21 cellular contexts compared by ENCODE assay signal in genomic region chr2:64823794-64824193, GRCh38.
A peak's percentile ranks its signal among the peaks of the same experiment; 100 is the strongest.
DNase-seq lines count a peak whose midpoint lies in the region; ATAC-seq and TF ChIP-seq lines count a peak whose summit lies in the region.
"Had no signal": no experiment of that assay in that cellular context is flagged by ENCODE, and none has a peak within 500 bp of the region (broad histone marks: within the 10 kb centered on the region; RNA-seq: fewer than 3 reads in every experiment).

No MANE protein-coding gene starts in this region.

- ATAC-seq in GM23338 (peak; percentile 97), Right ventricle myocardium inferior (no peak)
- ATAC-seq: CD8-positive, alpha-beta T cell; HepG2 had no signal

- peaks cover 16% of the 10 kb centered on the region for H3K4me1 ChIP-seq in GM23338 (ENCODE audit: insufficient read depth)
- H3K4me1 ChIP-seq in NT2/D1 (ENCODE audit: insufficient read depth, insufficient read length): peaks cover 6% of the 10 kb centered on the region
- H3K4me1 ChIP-seq in neural progenitor cell: no peaks in the 10 kb centered on the region
- peaks cover 11% of the 10 kb centered on the region for H3K4me1 ChIP-seq in MM.1S (ENCODE audit: low read length)
- H3K4me1 ChIP-seq in mesendoderm (ENCODE audit: control insufficient read depth, low read depth, low read length): no peaks in the 10 kb centered on the region
- H3K4me1 ChIP-seq: Peyer's patch had no signal

- H3K4me2 ChIP-seq in GM23338: peak overlapping the region; percentile 3; the same call in 1 of the 2 replicates
- no peak overlapping the region for H3K4me2 ChIP-seq in neural progenitor cell
- no peak overlapping the region for H3K4me2 ChIP-seq in MM.1S (ENCODE audit: low read depth, low read length)
- no peak overlapping the region for H3K4me2 ChIP-seq in mesendoderm (ENCODE audit: low read length)

- H3K36me3 ChIP-seq in GM23338 (ENCODE audit: insufficient read depth) (no peaks in the 10 kb centered on the region), NT2/D1 (ENCODE audit: insufficient read depth, insufficient read length, low read length) (no peaks in the 10 kb centered on the region), neural progenitor cell (no peaks in the 10 kb centered on the region), MM.1S (replicated peaks; ENCODE audit: insufficient read depth, low read length) (no peaks in the 10 kb centered on the region), mesendoderm (ENCODE audit: control insufficient read depth, insufficient read depth, low read length) (no peaks in the 10 kb centered on the region)
- H3K36me3 ChIP-seq: Peyer's patch, SJSA1 had no signal

- no peak overlapping the region for H2BK15ac ChIP-seq in mesendoderm (replicated peaks; ENCODE audit: low read depth)

- H3K27ac Mint-ChIP-seq in GM23338 (no peak overlapping the region), neural progenitor cell (no peak overlapping the region)
- H3K27ac Mint-ChIP-seq: CD8-positive, alpha-beta T cell had no signal

- no peak overlapping the region for H2BK120ac ChIP-seq in mesendoderm (ENCODE audit: low read depth, low read length)

- H3K4ac ChIP-seq in mesendoderm (ENCODE audit: low read depth, low read length): no peak overlapping the region

- H3K9me2 ChIP-seq in GM23338 (ENCODE audit: insufficient read depth) (no peaks in the 10 kb centered on the region; the same call in 1 of the 2 replicates), MM.1S (replicated peaks; ENCODE audit: insufficient read depth, low read length) (no peaks in the 10 kb centered on the region)

- H3K4me1 Mint-ChIP-seq in GM23338 (peaks cover 25% of the 10 kb centered on the region), neural progenitor cell (peaks cover 7% of the 10 kb centered on the region)

- H3K9ac ChIP-seq in NT2/D1 (ENCODE audit: insufficient read length, low read depth): no peak overlapping the region
- no peak overlapping the region for H3K9ac ChIP-seq in neural progenitor cell
- no peak overlapping the region for H3K9ac ChIP-seq in MM.1S (ENCODE audit: low read length)
- H3K9ac ChIP-seq in mesendoderm (ENCODE audit: low read length): no peak overlapping the region

- H2AK5ac ChIP-seq in mesendoderm (ENCODE audit: low read length): no peak overlapping the region

- H3K79me2 ChIP-seq in GM23338 (replicated peaks; ENCODE audit: insufficient read depth) (no peaks in the 10 kb centered on the region), neural progenitor cell (ENCODE audit: low read depth) (no peaks in the 10 kb centered on the region), MM.1S (ENCODE audit: low read length) (no peaks in the 10 kb centered on the region), mesendoderm (ENCODE audit: control insufficient read depth, insufficient read depth, low read length) (no peaks in the 10 kb centered on the region)

- H3K27me3 ChIP-seq in GM23338 (ENCODE audit: insufficient read depth): no peaks in the 10 kb centered on the region
- H3K27me3 ChIP-seq in NT2/D1 (ENCODE audit: insufficient read depth, insufficient read length): peaks cover 7% of the 10 kb centered on the region
- no peaks in the 10 kb centered on the region for H3K27me3 ChIP-seq in neural progenitor cell
- no peaks in the 10 kb centered on the region for H3K27me3 ChIP-seq in MM.1S (replicated peaks; ENCODE audit: insufficient read depth, low read length)
- H3K27me3 ChIP-seq in mesendoderm (ENCODE audit: insufficient read depth, low read length, poor library complexity): no peaks in the 10 kb centered on the region
- H3K27me3 ChIP-seq: Peyer's patch, SJSA1 had no signal

- H2AFZ ChIP-seq in GM23338: no peak overlapping the region
- H2AFZ ChIP-seq in neural progenitor cell (replicated peaks): peak overlapping the region; percentile 5
- no peak overlapping the region for H2AFZ ChIP-seq in MM.1S (ENCODE audit: low read length)

- H4K20me1 ChIP-seq in GM23338 (replicated peaks; ENCODE audit: insufficient read depth) (no peaks in the 10 kb centered on the region), neural progenitor cell (ENCODE audit: low read depth) (no peaks in the 10 kb centered on the region), MM.1S (ENCODE audit: insufficient read depth, low read length) (no peaks in the 10 kb centered on the region)

- intact Hi-C loops in Right ventricle myocardium inferior (cut with DNase I): no loop called here

- no peaks in the 10 kb centered on the region for H3K9me3 ChIP-seq in NT2/D1 (ENCODE audit: insufficient read depth, low read length)
- no peaks in the 10 kb centered on the region for H3K9me3 ChIP-seq in neural progenitor cell (ENCODE audit: low read depth)
- H3K9me3 ChIP-seq in MM.1S (replicated peaks; ENCODE audit: insufficient read depth, low read length): no peaks in the 10 kb centered on the region
- H3K9me3 ChIP-seq: Peyer's patch, SJSA1 had no signal

- H3K4me3 ChIP-seq in GM23338: no peak overlapping the region
- H3K4me3 ChIP-seq in NT2/D1 (ENCODE audit: insufficient read length, low read depth): no peak overlapping the region
- no peak overlapping the region for H3K4me3 ChIP-seq in neural progenitor cell
- H3K4me3 ChIP-seq in MM.1S (ENCODE audit: low read length): no peak overlapping the region
- H3K4me3 ChIP-seq in mesendoderm (ENCODE audit: low read length): no peak overlapping the region
- H3K4me3 ChIP-seq: Peyer's patch, SJSA1 had no signal

- no peak overlapping the region for H3K23ac ChIP-seq in mesendoderm (ENCODE audit: low read length)

- H3K27ac ChIP-seq in GM23338 (ENCODE audit: low read depth): no peak overlapping the region
- no peak overlapping the region for H3K27ac ChIP-seq in neural progenitor cell
- H3K27ac ChIP-seq in MM.1S (ENCODE audit: low read length): no peak overlapping the region
- H3K27ac ChIP-seq in mesendoderm (ENCODE audit: low read depth, low read length): no peak overlapping the region
- H3K27ac ChIP-seq: Peyer's patch, SJSA1 had no signal

- DNase-seq in GM23338 (ENCODE audit: low spot score): peak; percentile 91
- DNase-seq in NT2/D1 (ENCODE audit: low read depth, low spot score): peak; percentile 75
- peak; percentile 87 for DNase-seq in iPS DF 19.7 (ENCODE audit: low read depth, low spot score)
- no peak for DNase-seq in neural progenitor cell (ENCODE audit: low spot score)
- DNase-seq in activated CD4-positive, alpha-beta T cell treated with anti-CD3 and anti-CD28 coated beads for 4 hours: no peak
- no peak for DNase-seq in MM.1S
- DNase-seq in mesendoderm: no peak
- DNase-seq in Right ventricle myocardium inferior (ENCODE audit: missing footprints): no peak
- DNase-seq: AML-193; C1 segment of cervical spinal cord; CD8-positive, alpha-beta T cell; DMS153; GF-D8; KG1; MV-4-11; NCI-H1694; NCI-H2081; NK-92 treated with Interleukin-12 subunit alpha and Interleukin-12 subunit beta, amount 100 ng/mL, for 24 hours; Peyer's patch had no signal

- WGBS in mesendoderm (ENCODE audit: extremely low coverage, insufficient coverage, low lambda C conversion rate): no CpG with 5 or more reads among the region's 5 CpGs

- H3K79me1 ChIP-seq in mesendoderm (ENCODE audit: low read length): no peaks in the 10 kb centered on the region

- H4K5ac ChIP-seq in mesendoderm (ENCODE audit: low read length): no peak overlapping the region

- H3K9me3 Mint-ChIP-seq in GM23338 (no peaks in the 10 kb centered on the region), neural progenitor cell (no peaks in the 10 kb centered on the region)
- H3K9me3 Mint-ChIP-seq: CD8-positive, alpha-beta T cell had no signal

- H2BK5ac ChIP-seq in mesendoderm (ENCODE audit: low read length): no peak overlapping the region

- H3F3A ChIP-seq in GM23338 (replicated peaks; ENCODE audit: low read depth) (no peaks in the 10 kb centered on the region), neural progenitor cell (ENCODE audit: low read depth) (no peaks in the 10 kb centered on the region), MM.1S (ENCODE audit: insufficient read depth, low read length) (peaks cover 3% of the 10 kb centered on the region; the same call in 1 of the 2 replicates)

- H4K8ac ChIP-seq in mesendoderm (ENCODE audit: low read depth, low read length): no peak overlapping the region

- H3K36me3 Mint-ChIP-seq in GM23338 (ENCODE audit: low read depth) (no peaks in the 10 kb centered on the region), neural progenitor cell (no peaks in the 10 kb centered on the region)
- H3K36me3 Mint-ChIP-seq: CD8-positive, alpha-beta T cell had no signal

- H3K27me3 Mint-ChIP-seq in GM23338 (ENCODE audit: insufficient read depth, low read depth, poor library complexity) (peaks cover 4% of the 10 kb centered on the region), neural progenitor cell (ENCODE audit: insufficient read depth, low read depth) (peaks cover 3% of the 10 kb centered on the region)

- H3K4me3 Mint-ChIP-seq in GM23338: no peak overlapping the region
- no peak overlapping the region for H3K4me3 Mint-ChIP-seq in neural progenitor cell
- H3K4me3 Mint-ChIP-seq: CD8-positive, alpha-beta T cell had no signal

- H3K18ac ChIP-seq in mesendoderm (ENCODE audit: low read length): no peak overlapping the region

- no peak overlapping the region for H3K56ac ChIP-seq in mesendoderm (ENCODE audit: low read length)

- TF ChIP-seq CTCF in GM23338 (conservative IDR thresholded peaks at IDR 0.05; ENCODE audit: low read depth in 2 of 2) (no peak), neural progenitor cell (IDR thresholded peaks at IDR 0.05) (no peak), MM.1S (IDR thresholded peaks at IDR 0.05; ENCODE audit: low read length) (no peak)

Comparison
In these comparisons a context has a peak if more than half of its experiments do, and no peak if none do; other contexts are left out.
1. DNase-seq: peak in GM23338 (single experiment), NT2/D1 (single experiment) and iPS DF 19.7 (single experiment); none in neural progenitor cell (single experiment), activated CD4-positive, alpha-beta T cell treated with anti-CD3 and anti-CD28 coated beads for 4 hours (0 of 2), MM.1S (single experiment), mesendoderm (single experiment) and Right ventricle myocardium inferior (single experiment).